Comparison of ENCODE assay signal across 8 cellular contexts in the genomic region with DNA sequence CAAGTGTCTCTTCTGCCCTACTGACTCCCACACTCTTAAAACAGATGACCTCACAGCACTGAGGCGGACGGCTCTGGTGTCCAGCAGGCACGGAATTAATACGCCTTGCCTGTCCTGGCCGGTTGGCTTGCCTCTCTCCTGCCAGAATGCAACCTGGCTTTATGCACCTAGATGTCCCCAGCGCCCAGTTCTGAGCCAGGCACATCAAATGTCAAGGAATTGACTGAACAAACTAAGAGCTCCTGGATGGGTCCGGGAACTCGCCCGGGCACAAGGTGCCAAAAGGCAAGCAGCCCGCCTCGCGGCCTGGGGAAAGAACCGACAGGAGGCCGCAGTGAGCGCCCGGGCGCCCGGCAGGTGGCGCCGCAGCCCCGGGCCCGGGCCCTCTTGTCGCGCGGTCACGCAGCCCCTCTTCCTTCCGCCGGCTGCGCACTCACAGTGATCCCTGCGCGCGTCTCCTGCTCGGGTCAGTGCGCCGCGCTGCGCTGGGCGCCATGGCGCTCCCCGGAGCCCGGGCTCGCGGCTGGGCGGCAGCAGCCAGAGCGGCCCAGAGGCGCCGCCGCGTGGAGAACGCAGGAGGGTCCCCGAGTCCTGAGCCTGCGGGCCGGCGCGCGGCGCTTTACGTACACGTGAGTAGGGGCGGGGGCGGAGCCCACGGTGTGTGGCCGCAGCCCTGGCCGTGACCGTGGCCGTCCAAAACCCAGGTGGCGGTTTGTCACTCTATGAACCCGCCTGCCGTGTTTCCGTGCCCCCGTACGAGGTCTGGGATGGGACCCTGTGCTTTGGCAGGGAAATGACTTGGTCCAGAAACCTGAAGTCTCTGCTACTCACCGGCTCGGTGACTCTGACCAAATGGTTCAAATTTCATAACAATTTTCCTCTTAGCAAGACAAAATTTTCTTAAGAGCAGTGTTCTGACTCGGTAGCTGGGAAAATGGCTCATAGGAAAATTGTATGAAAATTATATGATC. TPM values are rescaled to one million over a fixed set of nuclear protein-coding genes. Genes with fewer than 3 reads are reported as not detected.
A peak's percentile ranks its signal among the peaks of the same experiment; 100 is the strongest.
DNase-seq lines count a peak whose midpoint lies in the region; ATAC-seq and TF ChIP-seq lines count a peak whose summit lies in the region.

A gene (plus strand): TSS at position 470 of the 971 bp plus-strand sequence. CDS start 25 bp downstream, at position 495.

- ATAC-seq in CD4-positive, alpha-beta T cell (ENCODE audit: poor library complexity), result peak; percentile 89
- ATAC-seq in GM19395 (IDR thresholded peaks at IDR 0.05; ENCODE audit: unreplicated experiment), result peak; percentile 80
- peak; percentile 65 for ATAC-seq in HG03558 (IDR thresholded peaks at IDR 0.05; ENCODE audit: extremely low read depth, unreplicated experiment)
- ATAC-seq in lower lobe of right lung, result peak; percentile 93 to 95

- H3K9me3 Mint-ChIP-seq in CD4-positive, alpha-beta T cell, result no peaks in the 10 kb centered on the region
- H3K9me3 Mint-ChIP-seq in activated CD4-positive, alpha-beta memory T cell treated with anti-CD3 and anti-CD28 coated beads for 36 hours, result no peaks in the 10 kb centered on the region

- no peaks in the 10 kb centered on the region for H3K27me3 Mint-ChIP-seq in CD4-positive, alpha-beta T cell
- no peaks in the 10 kb centered on the region for H3K27me3 Mint-ChIP-seq in activated CD4-positive, alpha-beta memory T cell treated with anti-CD3 and anti-CD28 coated beads for 36 hours

- intact Hi-C loops in CD4-positive, alpha-beta T cell (cut with DNase I, micrococcal nuclease), result loop anchor here (2.0 to 5.0 kb wide), 6 partner anchors 52 to 364 kb away; a partner anchor contains a TSS
- intact Hi-C loops in activated CD4-positive, alpha-beta memory T cell treated with anti-CD3 and anti-CD28 coated beads for 36 hours (cut with micrococcal nuclease), result loop anchor here (1.0 to 5.0 kb wide), 7 partner anchors 32 to 278 kb away; a partner anchor contains a TSS
- intact Hi-C loops in lower lobe of right lung (cut with DNase I), result no loop called here

- peak within 1 kb of the TSS; percentile 91 for H3K4me3 ChIP-seq in lower lobe of right lung

- peak within 1 kb of the TSS; percentile 88 for H3K27ac Mint-ChIP-seq in CD4-positive, alpha-beta T cell
- H3K27ac Mint-ChIP-seq in activated CD4-positive, alpha-beta memory T cell treated with anti-CD3 and anti-CD28 coated beads for 36 hours, result peak within 1 kb of the TSS; percentile 87

- H3K9me3 ChIP-seq in CD4-positive, alpha-beta T cell (ENCODE audit: control insufficient read depth, low read length), result no peaks in the 10 kb centered on the region
- H3K9me3 ChIP-seq in lower lobe of right lung, result no peaks in the 10 kb centered on the region

- H3K27ac ChIP-seq in CD4-positive, alpha-beta T cell (ENCODE audit: low read depth, low read length), result peak within 1 kb of the TSS; percentile 68
- H3K27ac ChIP-seq in lower lobe of right lung, result peak within 1 kb of the TSS; percentile 89

- peaks cover 33% of the 10 kb centered on the region for H3K36me3 ChIP-seq in lower lobe of right lung

- DNase-seq in CD4-positive, alpha-beta T cell, result peak; percentile 74 to 86 (median 82)
- peak; percentile 93 for DNase-seq in NCI-H748 (lab: John Stamatoyannopoulos, UW; ENCODE audit: unreplicated experiment)
- DNase-seq in activated CD4-positive, alpha-beta memory T cell treated with anti-CD3 and anti-CD28 coated beads for 36 hours, result peak; percentile 92
- DNase-seq in ecto neural progenitor cell (ENCODE audit: low spot score), result peak; percentile 95
- DNase-seq in lower lobe of right lung, result peak; percentile 92
- DNase-seq in stimulated activated CD4-positive, alpha-beta T cell treated with anti-CD3 and anti-CD28 coated beads, TNF-alpha, amount 100 ng/mL, for 24 hours (ENCODE audit: low read depth in 3 of 3), result peak; percentile 64 to 80 (median 76)

- POLR2A ChIA-PET in CD4-positive, alpha-beta T cell (lab: Charles Lee), result interaction anchor here (1.0 to 2.1 kb wide), 4 partner anchors 52 to 389 kb away, joined by 4 to 21 read pairs (median 4); a partner anchor contains a TSS
- POLR2A ChIA-PET in activated CD4-positive, alpha-beta memory T cell treated with anti-CD3 and anti-CD28 coated beads for 36 hours (lab: Charles Lee), result interaction anchor here (1.7 kb wide), 1 partner anchor 81 kb away, joined by 9 read pairs; a partner anchor contains a TSS

- peak within 1 kb of the TSS; percentile 95 for H3K4me3 Mint-ChIP-seq in CD4-positive, alpha-beta T cell
- H3K4me3 Mint-ChIP-seq in activated CD4-positive, alpha-beta memory T cell treated with anti-CD3 and anti-CD28 coated beads for 36 hours, result peak within 1 kb of the TSS; percentile 84

- H3K4me1 ChIP-seq in lower lobe of right lung, result peaks cover 39% of the 10 kb centered on the region

- CTCF ChIA-PET in CD4-positive, alpha-beta T cell (lab: Charles Lee), result interaction anchor here (0.7 to 2.1 kb wide), 17 partner anchors 11 to 152 kb away, joined by 3 to 19 read pairs (median 4); a partner anchor contains a TSS
- CTCF ChIA-PET in activated CD4-positive, alpha-beta memory T cell treated with anti-CD3 and anti-CD28 coated beads for 36 hours (lab: Charles Lee), result interaction anchor here (0.6 to 3.5 kb wide), 26 partner anchors 9 to 374 kb away, joined by 3 to 30 read pairs (median 4); a partner anchor contains a TSS

- H3K4me1 Mint-ChIP-seq in CD4-positive, alpha-beta T cell (ENCODE audit: low read depth), result peaks cover 23% of the 10 kb centered on the region
- H3K4me1 Mint-ChIP-seq in activated CD4-positive, alpha-beta memory T cell treated with anti-CD3 and anti-CD28 coated beads for 36 hours (ENCODE audit: low read depth), result peaks cover 24% of the 10 kb centered on the region

- TF ChIP-seq CTCF in CD4-positive, alpha-beta T cell (IDR thresholded peaks at IDR 0.05), result peak; percentile 84
- peak; percentile 92 for TF ChIP-seq CTCF in lower lobe of right lung (IDR thresholded peaks at IDR 0.05)

- H3K36me3 Mint-ChIP-seq in CD4-positive, alpha-beta T cell (ENCODE audit: low read depth), result peaks cover 25% of the 10 kb centered on the region
- H3K36me3 Mint-ChIP-seq in activated CD4-positive, alpha-beta memory T cell treated with anti-CD3 and anti-CD28 coated beads for 36 hours, result peaks cover 8% of the 10 kb centered on the region

- H3K27me3 ChIP-seq in CD4-positive, alpha-beta T cell (ENCODE audit: control insufficient read depth, insufficient read depth, low read length), result no peaks in the 10 kb centered on the region
- H3K27me3 ChIP-seq in lower lobe of right lung (ENCODE audit: low read depth), result no peaks in the 10 kb centered on the region

RNA-seq across cellular contexts. Expression of the gene that starts here (rescaled TPM):
- total RNA-seq in CD4-positive, alpha-beta T cell, result 10 to 100 TPM; 44.6 to 44.7 TPM
- total RNA-seq in activated CD4-positive, alpha-beta memory T cell treated with anti-CD3 and anti-CD28 coated beads for 36 hours, result 10 to 100 TPM; 31.9 to 37.2 TPM
- 29.2 TPM for total RNA-seq in lower lobe of right lung

Comparison
In these comparisons a context has a peak if more than half of its experiments do, and no peak if none do; other contexts are left out.
1. Peak in every context shown above with its lines: DNase-seq, ATAC-seq, H3K4me3 ChIP-seq and H3K27ac ChIP-seq.